In genomic region chr4:113636877-113637276, GRCh38 we compare ENCODE assay signal across 8 cellular contexts.
DNase-seq lines count a peak whose midpoint lies in the region; TF ChIP-seq lines count a peak whose summit lies in the region.

No MANE protein-coding gene starts in this region.

- intact Hi-C loops in head of caudate nucleus (cut with DNase I): no loop called here

- peaks cover 0 to 2% (median 0%) of the 10 kb centered on the region in 5 experiments for H3K9me3 Mint-ChIP-seq in brain

- H3K4me3 ChIP-seq in AG04450 (ENCODE audit: low read depth, low read length) (no peak overlapping the region), GM23248 (no peak overlapping the region)

- no peak overlapping the region for H3K9ac ChIP-seq in GM23248

- H3K9me3 ChIP-seq in AG04450 (ENCODE audit: control insufficient read depth, insufficient read depth, low read length): no peaks in the 10 kb centered on the region
- H3K9me3 ChIP-seq in GM23248 (ENCODE audit: low read depth): no peaks in the 10 kb centered on the region

- H3K36me3 Mint-ChIP-seq in brain: no peaks in the 10 kb centered on the region

- POLR2A ChIA-PET in AG04450 (lab: Yijun Ruan, JAX): no interaction called here

- peak overlapping the region in 3 of 5 experiments; percentile 4 to 88 (median 72) for H3K27ac Mint-ChIP-seq in brain

- H3K4me3 Mint-ChIP-seq in brain: peak overlapping the region in 1 of 5 experiments; percentile 9

- H3K4me1 Mint-ChIP-seq in brain: peaks cover 87% of the 10 kb centered on the region

- H3K4me2 ChIP-seq in GM23248 (ENCODE audit: unreplicated experiment): peak overlapping the region; percentile 8

- H3K27ac ChIP-seq in AG04450 (ENCODE audit: low read depth, low read length) (no peak overlapping the region), GM23248 (no peak overlapping the region)

- H2AFZ ChIP-seq in GM23248: no peak overlapping the region

- H3K4me1 ChIP-seq in GM23248 (ENCODE audit: insufficient read depth): peaks cover 25% of the 10 kb centered on the region

- H3K9me2 ChIP-seq in GM23248 (ENCODE audit: insufficient read depth): no peaks in the 10 kb centered on the region

- H3K27me3 ChIP-seq in AG04450 (ENCODE audit: control insufficient read depth, insufficient read depth, low read length): no peaks in the 10 kb centered on the region
- H3K27me3 ChIP-seq in GM23248 (replicated peaks; ENCODE audit: insufficient read depth): no peaks in the 10 kb centered on the region

- H3K36me3 ChIP-seq in GM23248 (ENCODE audit: low read depth): no peaks in the 10 kb centered on the region

- peaks cover 5% of the 10 kb centered on the region; the same call in 1 of the 2 replicates for H4K20me1 ChIP-seq in GM23248 (ENCODE audit: insufficient read depth)

- TF ChIP-seq CTCF in AG04450 (IDR thresholded peaks at IDR 0.05; ENCODE audit: low read depth, low read length) (no peak), brain (conservative IDR thresholded peaks at IDR 0.05) (no peak)

- CTCF ChIA-PET in AG04450 (lab: Charles Lee): interaction anchor here (0.6 to 1.4 kb wide), 2 partner anchors 39 to 89 kb away, joined by 3 read pairs; no protein-coding TSS in a partner anchor

- in situ Hi-C loops in GM23248 (cut with MboI): no loop called here

- DNase-seq in AG04450 (ENCODE audit: low read depth, low spot score) (peak; percentile 20), GM23248 (peak; percentile 15), OCI-M2 (lab: John Stamatoyannopoulos, UW; ENCODE audit: unreplicated experiment) (peak; percentile 29), ureter (ENCODE audit: low spot score) (no peak), GOT3 (lab: John Stamatoyannopoulos, UW) (no peak), head of caudate nucleus (no peak)
- peak; percentile 29 for DNase-seq in stimulated activated CD8-positive, alpha-beta memory T cell treated with anti-CD3 and anti-CD28 coated beads, Interleukin-4, amount 100 ng/mL, for 48 hours

- peaks cover 96% of the 10 kb centered on the region for H3K79me2 ChIP-seq in GM23248 (ENCODE audit: insufficient read depth)

- no peaks in the 10 kb centered on the region for H3F3A ChIP-seq in GM23248 (ENCODE audit: insufficient read depth)

- no peaks in the 10 kb centered on the region for H3K27me3 Mint-ChIP-seq in brain

Comparison
In these comparisons a context has a peak if more than half of its experiments do, and no peak if none do; other contexts are left out.
1. DNase-seq: peak in AG04450 (single experiment), GM23248 (single experiment), OCI-M2 (single experiment) and stimulated activated CD8-positive, alpha-beta memory T cell treated with anti-CD3 and anti-CD28 coated beads, Interleukin-4, amount 100 ng/mL, for 48 hours (single experiment); none in ureter (single experiment), GOT3 (single experiment) and head of caudate nucleus (0 of 42).